ENCODE assay signal across 29 cellular contexts in the genomic region with DNA sequence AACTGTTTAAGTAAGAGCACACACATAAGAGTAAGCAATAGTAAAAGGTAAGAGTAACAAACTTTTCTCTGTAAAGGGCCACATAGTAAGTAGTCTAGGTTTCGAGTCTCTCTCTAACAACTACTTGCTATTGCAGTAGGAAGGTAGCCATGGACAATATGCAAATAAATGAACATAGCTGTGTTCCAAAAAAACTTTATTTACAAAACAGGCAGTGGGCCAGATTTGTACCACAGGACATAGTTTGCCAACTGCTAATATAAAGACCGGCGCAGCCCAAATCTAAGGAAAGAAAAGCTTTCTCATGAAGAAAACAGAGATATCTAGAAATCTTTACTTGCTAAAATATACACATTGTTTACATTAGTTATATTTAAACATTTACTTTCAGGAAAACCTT.
"Had no signal": no experiment of that assay in that cellular context is flagged by ENCODE, and none has a peak within 500 bp of the region (broad histone marks: within the 10 kb centered on the region; RNA-seq: fewer than 3 reads in every experiment).

No MANE protein-coding gene starts in this region.

- H3K27me3 Mint-ChIP-seq: stimulated activated memory B cell treated with anti-CD40 and anti-IgM and Interleukin-4, amounts not matched to agents 10 μg/mL and 1 μg/mL and 100 μg/mL, for 72 hours; stimulated activated naive CD8-positive, alpha-beta T cell treated with anti-CD3 and anti-CD28 coated beads, Interleukin-15, amount 100 ng/mL, for 72 hours; stimulated activated naive CD8-positive, alpha-beta T cell treated with anti-CD3 and anti-CD28 coated beads, Interleukin-15, Interleukin-2, amounts not matched to agents 100 ng/mL and 50 ng/mL, for 24 hours had no signal

- H3K4me3 Mint-ChIP-seq: stimulated activated effector memory CD8-positive, alpha-beta T cell treated with anti-CD3 and anti-CD28 coated beads, Interleukin-12 subunit alpha, Interleukin-12 subunit beta, amount 100 ng/mL, for 72 hours; stimulated activated memory B cell treated with anti-CD40 and anti-IgM and Interleukin-4, amounts not matched to agents 10 μg/mL and 1 μg/mL and 100 μg/mL, for 72 hours; stimulated activated naive B cell treated with anti-CD40 and anti-IgM and Interleukin-4, amounts not matched to agents 10 μg/mL and 1 μg/mL and 100 μg/mL, for 72 hours; stimulated activated naive CD8-positive, alpha-beta T cell treated with anti-CD3 and anti-CD28 coated beads, Interleukin-15, amount 100 ng/mL, for 72 hours; stimulated activated naive CD8-positive, alpha-beta T cell treated with anti-CD3 and anti-CD28 coated beads, Interleukin-15, Interleukin-2, amounts not matched to agents 100 ng/mL and 50 ng/mL, for 24 hours; type B pancreatic cell had no signal

- H3K27me3 ChIP-seq: stomach, suprapubic skin, testis, thyroid gland, tibial artery, tibial nerve, transverse colon, upper lobe of left lung, upper lobe of right lung, uterus, vagina had no signal

- H3K27ac ChIP-seq: stomach, suprapubic skin, testis, thoracic aorta, thyroid gland, tibial artery, tibial nerve, transverse colon, upper lobe of left lung, upper lobe of right lung, uterus, vagina had no signal

- DNase-seq: stimulated activated CD4-positive, alpha-beta T cell treated with anti-CD3 and anti-CD28 coated beads, Interleukin-2, amount 100 ng/mL, for 48 hours; stimulated activated CD4-positive, alpha-beta T cell treated with anti-CD3 and anti-CD28 coated beads, Interleukin-4, amount 100 ng/mL, for 1 hour; stimulated activated CD4-positive, alpha-beta T cell treated with anti-CD3 and anti-CD28 coated beads, Interleukin-4, amount 100 ng/mL, for 24 hours; stimulated activated CD4-positive, alpha-beta T cell treated with anti-CD3 and anti-CD28 coated beads, Interleukin-4, amount 100 ng/mL, for 4 hours; stimulated activated CD8-positive, alpha-beta memory T cell treated with anti-CD3 and anti-CD28 coated beads, Interleukin-4, amount 100 ng/mL, for 48 hours; stimulated activated naive B cell treated with anti-CD40 and anti-IgM and Interleukin-4, amounts not matched to agents 10 μg/mL and 1 μg/mL and 100 μg/mL, for 72 hours; stimulated activated naive CD4-positive, alpha-beta T cell; stimulated activated naive CD4-positive, alpha-beta T cell treated with Interleukin-2 at 50 U/mL for 16 hours; stimulated activated naive CD8-positive, alpha-beta T cell treated with anti-CD3 and anti-CD28 coated beads, Interleukin-15, amount 100 ng/mL, for 72 hours; stimulated activated naive CD8-positive, alpha-beta T cell treated with anti-CD3 and anti-CD28 coated beads, Interleukin-15, Interleukin-2, amounts not matched to agents 100 U/mL and 50 U/mL, for 24 hours; stomach; substantia nigra; testis; thyroid gland; tibial artery; transverse colon; trophoblast cell; upper lobe of left lung; upper lobe of right lung; uterus had no signal

- H3K36me3 ChIP-seq: stomach, suprapubic skin, thoracic aorta, thyroid gland, tibial artery, tibial nerve, transverse colon, upper lobe of left lung, upper lobe of right lung, uterus, vagina had no signal

- H3K36me3 Mint-ChIP-seq: stimulated activated effector memory CD8-positive, alpha-beta T cell treated with anti-CD3 and anti-CD28 coated beads, Interleukin-12 subunit alpha, Interleukin-12 subunit beta, amount 100 ng/mL, for 72 hours; stimulated activated memory B cell treated with anti-CD40 and anti-IgM and Interleukin-4, amounts not matched to agents 10 μg/mL and 1 μg/mL and 100 μg/mL, for 72 hours; stimulated activated naive B cell treated with anti-CD40 and anti-IgM and Interleukin-4, amounts not matched to agents 10 μg/mL and 1 μg/mL and 100 μg/mL, for 72 hours; type B pancreatic cell had no signal

- H3K9me3 Mint-ChIP-seq: stimulated activated effector memory CD8-positive, alpha-beta T cell treated with anti-CD3 and anti-CD28 coated beads, Interleukin-12 subunit alpha, Interleukin-12 subunit beta, amount 100 ng/mL, for 72 hours; stimulated activated memory B cell treated with anti-CD40 and anti-IgM and Interleukin-4, amounts not matched to agents 10 μg/mL and 1 μg/mL and 100 μg/mL, for 72 hours; stimulated activated naive CD8-positive, alpha-beta T cell treated with anti-CD3 and anti-CD28 coated beads, Interleukin-15, amount 100 ng/mL, for 72 hours; stimulated activated naive CD8-positive, alpha-beta T cell treated with anti-CD3 and anti-CD28 coated beads, Interleukin-15, Interleukin-2, amounts not matched to agents 100 ng/mL and 50 ng/mL, for 24 hours; type B pancreatic cell had no signal

- H3K4me1 Mint-ChIP-seq: stimulated activated effector memory CD8-positive, alpha-beta T cell treated with anti-CD3 and anti-CD28 coated beads, Interleukin-12 subunit alpha, Interleukin-12 subunit beta, amount 100 ng/mL, for 72 hours; stimulated activated memory B cell treated with anti-CD40 and anti-IgM and Interleukin-4, amounts not matched to agents 10 μg/mL and 1 μg/mL and 100 μg/mL, for 72 hours; stimulated activated naive B cell treated with anti-CD40 and anti-IgM and Interleukin-4, amounts not matched to agents 10 μg/mL and 1 μg/mL and 100 μg/mL, for 72 hours; stimulated activated naive CD8-positive, alpha-beta T cell treated with anti-CD3 and anti-CD28 coated beads, Interleukin-15, amount 100 ng/mL, for 72 hours had no signal

- H3K9me3 ChIP-seq: stomach, suprapubic skin, testis, thoracic aorta, thyroid gland, tibial artery, tibial nerve, transverse colon, upper lobe of left lung, upper lobe of right lung, uterus, vagina had no signal

- H3K4me3 ChIP-seq: stomach, suprapubic skin, testis, thoracic aorta, thyroid gland, tibial artery, tibial nerve, transverse colon, upper lobe of left lung, upper lobe of right lung, uterus, vagina had no signal

- FAIRE-seq: urothelium cell line had no signal

- ATAC-seq: stimulated activated effector memory CD8-positive, alpha-beta T cell treated with anti-CD3 and anti-CD28 coated beads, Interleukin-12 subunit alpha, Interleukin-12 subunit beta, amount 100 ng/mL, for 72 hours; stimulated activated memory B cell treated with anti-CD40 and anti-IgM and Interleukin-4, amounts not matched to agents 10 μg/mL and 1 μg/mL and 100 μg/mL, for 72 hours; stimulated activated naive B cell treated with anti-CD40 and anti-IgM and Interleukin-4, amounts not matched to agents 10 μg/mL and 1 μg/mL and 100 μg/mL, for 72 hours; stimulated activated naive CD8-positive, alpha-beta T cell treated with anti-CD3 and anti-CD28 coated beads, Interleukin-15, amount 100 ng/mL, for 72 hours; stimulated activated naive CD8-positive, alpha-beta T cell treated with anti-CD3 and anti-CD28 coated beads, Interleukin-15, Interleukin-2, amounts not matched to agents 100 U/mL and 50 U/mL, for 24 hours; upper lobe of right lung had no signal

- H3K27ac Mint-ChIP-seq: stimulated activated effector memory CD8-positive, alpha-beta T cell treated with anti-CD3 and anti-CD28 coated beads, Interleukin-12 subunit alpha, Interleukin-12 subunit beta, amount 100 ng/mL, for 72 hours; stimulated activated memory B cell treated with anti-CD40 and anti-IgM and Interleukin-4, amounts not matched to agents 10 μg/mL and 1 μg/mL and 100 μg/mL, for 72 hours; stimulated activated naive B cell treated with anti-CD40 and anti-IgM and Interleukin-4, amounts not matched to agents 10 μg/mL and 1 μg/mL and 100 μg/mL, for 72 hours; stimulated activated naive CD8-positive, alpha-beta T cell treated with anti-CD3 and anti-CD28 coated beads, Interleukin-15, amount 100 ng/mL, for 72 hours; stimulated activated naive CD8-positive, alpha-beta T cell treated with anti-CD3 and anti-CD28 coated beads, Interleukin-15, Interleukin-2, amounts not matched to agents 100 ng/mL and 50 ng/mL, for 24 hours; type B pancreatic cell had no signal

- H3K4me1 ChIP-seq: suprapubic skin, testis, thyroid gland, tibial artery, tibial nerve, transverse colon, upper lobe of left lung, upper lobe of right lung, uterus, vagina had no signal
